ENCODE assay signal across 9 cellular contexts in the genomic region with DNA sequence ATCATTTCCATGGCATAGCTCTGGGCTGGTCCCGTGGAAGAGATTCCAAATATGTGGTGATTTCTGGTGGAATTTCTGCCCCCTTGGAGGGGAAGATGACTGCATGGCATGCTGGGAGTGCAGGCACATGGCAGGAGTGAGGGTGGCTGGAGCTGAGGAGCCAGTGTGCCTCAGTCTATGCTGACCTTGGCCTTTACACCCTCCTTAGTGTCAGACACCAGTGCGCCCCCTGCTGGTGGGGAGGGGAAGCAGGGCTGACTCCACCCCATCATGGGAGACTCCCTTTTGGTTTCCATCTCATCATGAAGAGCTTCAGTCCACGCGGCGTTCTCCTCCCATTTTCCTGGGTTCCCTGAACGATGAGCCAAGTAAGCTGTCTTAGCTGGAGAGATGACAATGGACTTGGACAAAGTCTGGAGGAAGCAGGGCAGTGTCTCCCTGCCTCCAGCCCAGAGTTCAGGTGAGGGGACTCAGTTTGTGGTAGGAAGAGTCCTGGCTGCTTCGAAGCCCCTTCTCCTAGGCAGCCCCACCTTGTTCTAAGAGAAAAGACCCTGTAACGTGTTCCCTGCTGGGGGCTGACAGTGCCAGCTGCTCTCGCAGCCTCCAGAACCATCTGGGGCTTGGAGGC. TPM values are rescaled to one million over a fixed set of nuclear protein-coding genes. Genes with fewer than 3 reads are reported as not detected.
DNase-seq lines count a peak whose midpoint lies in the region; ATAC-seq, FAIRE-seq and TF ChIP-seq lines count a peak whose summit lies in the region.
"Had no signal": no experiment of that assay in that cellular context is flagged by ENCODE, and none has a peak within 500 bp of the region (broad histone marks: within the 10 kb centered on the region; RNA-seq: fewer than 3 reads in every experiment).

No MANE protein-coding gene starts in this region.

- H3K36me3 ChIP-seq in cardiac muscle cell (peaks cover 21% of the 10 kb centered on the region), endothelial cell of umbilical vein (ENCODE audit: control insufficient read depth in 2 of 2, extremely low read depth in 1 of 2, insufficient read depth in 2 of 2, low read length in 2 of 2) (peaks cover 10 to 27% of the 10 kb centered on the region in 2 experiments)

- H4K20me1 ChIP-seq in endothelial cell of umbilical vein (replicated peaks; ENCODE audit: control insufficient read depth, extremely low read depth, insufficient read depth, low read length) = no peaks in the 10 kb centered on the region

- no peaks in the 10 kb centered on the region for H3K9me3 Mint-ChIP-seq in activated CD8-positive, alpha-beta T cell treated with anti-CD3 and anti-CD28 coated beads for 36 hours
- H3K9me3 Mint-ChIP-seq in progenitor cell of endocrine pancreas (ENCODE audit: low read depth) = no peaks in the 10 kb centered on the region

- H3K4me3 ChIP-seq in cardiac muscle cell = no peak overlapping the region
- H3K4me3 ChIP-seq in endothelial cell of umbilical vein (replicated peaks in 1 of 3; ENCODE audit: insufficient read depth in 1 of 3, low read depth in 1 of 3, low read length in 3 of 3) = no peak overlapping the region

- no peak for FAIRE-seq in endothelial cell of umbilical vein (lab: Jason Lieb, UNC)

- no peak overlapping the region for H3K9ac ChIP-seq in endothelial cell of umbilical vein (replicated peaks; ENCODE audit: extremely low read depth, insufficient read depth, low read length)

- intact Hi-C loops in cardiac septum (cut with DNase I) = no loop called here
- intact Hi-C loops in activated CD8-positive, alpha-beta T cell treated with anti-CD3 and anti-CD28 coated beads for 36 hours (cut with micrococcal nuclease) = no loop called here
- intact Hi-C loops in endothelial cell of umbilical vein (cut with micrococcal nuclease) = no loop called here

- BruUV-seq in endothelial cell of umbilical vein (replicated peaks; lab: Mats Ljungman, UMichigan) = no TSS peak

- H3K4me3 Mint-ChIP-seq in activated CD8-positive, alpha-beta T cell treated with anti-CD3 and anti-CD28 coated beads for 36 hours = no peak overlapping the region
- no peak overlapping the region for H3K4me3 Mint-ChIP-seq in progenitor cell of endocrine pancreas (ENCODE audit: low read depth)

- no peak overlapping the region for H3K27ac Mint-ChIP-seq in activated CD8-positive, alpha-beta T cell treated with anti-CD3 and anti-CD28 coated beads for 36 hours
- peak overlapping the region; percentile 31 for H3K27ac Mint-ChIP-seq in progenitor cell of endocrine pancreas

- TF ChIP-seq POLR2A in endothelial cell of umbilical vein (IDR thresholded peaks at IDR 0.05; ENCODE audit: low read depth, low read length) = no peak

- H2AFZ ChIP-seq in endothelial cell of umbilical vein (ENCODE audit: low read depth, low read length) = no peak overlapping the region

- H3K9me1 ChIP-seq in endothelial cell of umbilical vein (replicated peaks; ENCODE audit: control insufficient read depth, extremely low read depth, insufficient read depth, low read length) = no peaks in the 10 kb centered on the region

- no peak overlapping the region for H3K4me2 ChIP-seq in endothelial cell of umbilical vein (ENCODE audit: insufficient read depth, low read length)

- H3K4me1 ChIP-seq in cardiac muscle cell (ENCODE audit: low read depth) (no peaks in the 10 kb centered on the region), endothelial cell of umbilical vein (ENCODE audit: control insufficient read depth, extremely low read depth, insufficient read depth, low read length) (no peaks in the 10 kb centered on the region)

- TF ChIP-seq CTCF in cardiac muscle cell (IDR thresholded peaks at IDR 0.05; ENCODE audit: low read depth, low read length) (peak; percentile 75), endothelial cell of umbilical vein (IDR thresholded peaks at IDR 0.05; ENCODE audit: extremely low read depth in 1 of 2, insufficient read depth in 1 of 2, low read depth in 1 of 2, low read length in 2 of 2) (peak; percentile 72 to 92), progenitor cell of endocrine pancreas (IDR thresholded peaks at IDR 0.05; ENCODE audit: unreplicated experiment) (peak; percentile 71)
- peak; percentile 96 for TF ChIP-seq CTCF in activated CD8-positive, alpha-beta T cell treated with anti-CD3 and anti-CD28 coated beads for 36 hours (IDR thresholded peaks at IDR 0.05)

- ATAC-seq in activated CD8-positive, alpha-beta T cell treated with anti-CD3 and anti-CD28 coated beads for 36 hours = peak; percentile 96
- no peak for ATAC-seq in GM19328 (IDR thresholded peaks at IDR 0.05; ENCODE audit: unreplicated experiment)

- DNase-seq in cardiac muscle cell (ENCODE audit: low read depth in 1 of 2, low spot score in 1 of 2) (peak; percentile 38 to 44), cardiac septum (ENCODE audit: low spot score) (no peak), NCI-H146 (lab: John Stamatoyannopoulos, UW) (peak; percentile 30), endothelial cell of umbilical vein (ENCODE audit: low read depth, low spot score) (peak; percentile 22), progenitor cell of endocrine pancreas (ENCODE audit: low spot score, unreplicated experiment) (peak; percentile 35), mucosa of gallbladder (ENCODE audit: low spot score) (no peak)
- DNase-seq in activated CD8-positive, alpha-beta T cell treated with anti-CD3 and anti-CD28 coated beads for 36 hours = peak; percentile 84
- DNase-seq: left cardiac atrium had no signal

- H3K27ac ChIP-seq in cardiac muscle cell = no peak overlapping the region
- no peak overlapping the region for H3K27ac ChIP-seq in endothelial cell of umbilical vein (ENCODE audit: insufficient read depth, low read depth, low read length)

- no peaks in the 10 kb centered on the region for H3K79me2 ChIP-seq in endothelial cell of umbilical vein (ENCODE audit: control insufficient read depth, insufficient read depth, low read length)

- CTCF ChIA-PET in activated CD8-positive, alpha-beta T cell treated with anti-CD3 and anti-CD28 coated beads for 36 hours (lab: Charles Lee) = interaction anchor here (0.6 to 11.0 kb wide), 38 partner anchors 9 to 435 kb away, joined by 3 to 163 read pairs (median 4); a partner anchor contains a TSS
- CTCF ChIA-PET in endothelial cell of umbilical vein (lab: Charles Lee) = interaction anchor here (0.6 to 3.9 kb wide), 18 partner anchors 10 to 436 kb away, joined by 3 to 20 read pairs (median 4); a partner anchor contains a TSS

- no peaks in the 10 kb centered on the region for H3K27me3 Mint-ChIP-seq in activated CD8-positive, alpha-beta T cell treated with anti-CD3 and anti-CD28 coated beads for 36 hours
- peaks cover 11% of the 10 kb centered on the region for H3K27me3 Mint-ChIP-seq in progenitor cell of endocrine pancreas

- dilution Hi-C loops in endothelial cell of umbilical vein (cut with MboI; ENCODE audit: extremely low pct_ligation_motif_present, low sequenced_read_pairs) = no loop called here

- no peaks in the 10 kb centered on the region for H3K4me1 Mint-ChIP-seq in activated CD8-positive, alpha-beta T cell treated with anti-CD3 and anti-CD28 coated beads for 36 hours (ENCODE audit: low read depth)
- peaks cover 4% of the 10 kb centered on the region for H3K4me1 Mint-ChIP-seq in progenitor cell of endocrine pancreas (ENCODE audit: low read depth)

- H3K27me3 ChIP-seq in cardiac muscle cell (peaks cover 5% of the 10 kb centered on the region), endothelial cell of umbilical vein (ENCODE audit: control insufficient read depth in 2 of 2, insufficient read depth in 2 of 2, low read length in 2 of 2) (no peaks in the 10 kb centered on the region)

- POLR2A ChIA-PET in activated CD8-positive, alpha-beta T cell treated with anti-CD3 and anti-CD28 coated beads for 36 hours (lab: Charles Lee) = interaction anchor here (2.5 kb wide), 1 partner anchor 9 kb away, joined by 9 read pairs; no protein-coding TSS in a partner anchor
- POLR2A ChIA-PET in endothelial cell of umbilical vein (lab: Charles Lee) = no interaction called here

- H3K9me3 ChIP-seq in cardiac muscle cell (ENCODE audit: low read depth) (no peaks in the 10 kb centered on the region), endothelial cell of umbilical vein (replicated peaks; ENCODE audit: control insufficient read depth, insufficient read depth, low read length) (no peaks in the 10 kb centered on the region)

- peaks cover 21% of the 10 kb centered on the region for H3K36me3 Mint-ChIP-seq in activated CD8-positive, alpha-beta T cell treated with anti-CD3 and anti-CD28 coated beads for 36 hours (ENCODE audit: low read depth)
- H3K36me3 Mint-ChIP-seq in progenitor cell of endocrine pancreas (ENCODE audit: insufficient read depth) = peaks cover 34% of the 10 kb centered on the region

RNA-seq across cellular contexts. Expression of a gene that starts 10.3 kb away (rescaled TPM):
- 0.11 and 1.1 TPM in 2 replicates for total RNA-seq in cardiac muscle cell
- polyA plus RNA-seq in cardiac muscle cell = not detected in 2 replicates
- total RNA-seq in cardiac septum = 0.22 TPM
- not detected for total RNA-seq in activated CD8-positive, alpha-beta T cell treated with anti-CD3 and anti-CD28 coated beads for 36 hours
- not detected in 2 replicates for total RNA-seq in endothelial cell of umbilical vein
- not detected in 2 replicates for polyA plus RNA-seq in endothelial cell of umbilical vein
- polyA plus RNA-seq in endothelial cell of umbilical vein (2011; cell fraction: cytosol; rRNA removed) = not detected in 2 replicates
- not detected in 2 replicates for polyA plus RNA-seq in endothelial cell of umbilical vein (2011; cell fraction: nucleus; rRNA removed)
- not detected in 2 replicates for polyA plus RNA-seq in endothelial cell of umbilical vein (2012)
- not detected in 2 replicates for polyA minus RNA-seq in endothelial cell of umbilical vein
- polyA minus RNA-seq in endothelial cell of umbilical vein (2011; cell fraction: cytosol; rRNA and poly(A)+ RNA removed) = not detected
- not detected in 2 replicates for polyA minus RNA-seq in endothelial cell of umbilical vein (2011; cell fraction: nucleus; rRNA and poly(A)+ RNA removed)
- total RNA-seq in progenitor cell of endocrine pancreas = 2.8 and 3.7 TPM in 2 replicates
- not detected for total RNA-seq in mucosa of gallbladder
- total RNA-seq: left cardiac atrium had no signal

RNA-seq across cellular contexts. Expression of a gene that starts 25.7 kb away (rescaled TPM):
- 70.9 and 78.3 TPM in 2 replicates for total RNA-seq in cardiac muscle cell
- polyA plus RNA-seq in cardiac muscle cell = 40.2 and 57.8 TPM in 2 replicates
- total RNA-seq in cardiac septum = 23.8 TPM
- 10 to 100 TPM; 24.6 to 24.8 TPM for total RNA-seq in activated CD8-positive, alpha-beta T cell treated with anti-CD3 and anti-CD28 coated beads for 36 hours
- 38.9 and 42.1 TPM in 2 replicates for total RNA-seq in endothelial cell of umbilical vein
- 26.2 and 26.9 TPM in 2 replicates for polyA plus RNA-seq in endothelial cell of umbilical vein
- polyA plus RNA-seq in endothelial cell of umbilical vein (2011; cell fraction: cytosol; rRNA removed) = 25.8 and 26.3 TPM in 2 replicates
- 141 and 160 TPM in 2 replicates for polyA plus RNA-seq in endothelial cell of umbilical vein (2011; cell fraction: nucleus; rRNA removed)
- polyA plus RNA-seq in endothelial cell of umbilical vein (2012) = 23.4 and 26.1 TPM in 2 replicates
- polyA minus RNA-seq in endothelial cell of umbilical vein = 65.0 and 69.7 TPM in 2 replicates
- polyA minus RNA-seq in endothelial cell of umbilical vein (2011; cell fraction: cytosol; rRNA and poly(A)+ RNA removed) = 21.3 TPM
- polyA minus RNA-seq in endothelial cell of umbilical vein (2011; cell fraction: nucleus; rRNA and poly(A)+ RNA removed) = 55.6 and 66.4 TPM in 2 replicates
- total RNA-seq in progenitor cell of endocrine pancreas = 79.1 and 86.4 TPM in 2 replicates
- total RNA-seq in mucosa of gallbladder = 39.4 TPM

RNA-seq across cellular contexts. Expression of a gene that starts 52.1 kb away (rescaled TPM):
- 0.09 TPM in 1 of 2 replicates, not detected in the other for total RNA-seq in cardiac muscle cell
- polyA plus RNA-seq in cardiac muscle cell = not detected in 2 replicates
- total RNA-seq in cardiac septum = not detected
- not detected for total RNA-seq in activated CD8-positive, alpha-beta T cell treated with anti-CD3 and anti-CD28 coated beads for 36 hours
- not detected in 2 replicates for total RNA-seq in endothelial cell of umbilical vein
- not detected in 2 replicates for polyA plus RNA-seq in endothelial cell of umbilical vein
- not detected in 2 replicates for polyA plus RNA-seq in endothelial cell of umbilical vein (2011; cell fraction: cytosol; rRNA removed)
- not detected in 2 replicates for polyA plus RNA-seq in endothelial cell of umbilical vein (2011; cell fraction: nucleus; rRNA removed)
- not detected in 2 replicates for polyA plus RNA-seq in endothelial cell of umbilical vein (2012)
- polyA minus RNA-seq in endothelial cell of umbilical vein = not detected in 2 replicates
- not detected for polyA minus RNA-seq in endothelial cell of umbilical vein (2011; cell fraction: cytosol; rRNA and poly(A)+ RNA removed)
- polyA minus RNA-seq in endothelial cell of umbilical vein (2011; cell fraction: nucleus; rRNA and poly(A)+ RNA removed) = not detected in 2 replicates
- 0.20 TPM in 1 of 2 replicates, not detected in the other for total RNA-seq in progenitor cell of endocrine pancreas
- total RNA-seq in mucosa of gallbladder = not detected
- total RNA-seq: left cardiac atrium had no signal

Comparison
In these comparisons a context has a peak if more than half of its experiments do, and no peak if none do; other contexts are left out.
1. DNase-seq: peak in cardiac muscle cell (2 of 2), NCI-H146 (single experiment), activated CD8-positive, alpha-beta T cell treated with anti-CD3 and anti-CD28 coated beads for 36 hours (single experiment), endothelial cell of umbilical vein (single experiment) and progenitor cell of endocrine pancreas (single experiment); none in cardiac septum (single experiment) and mucosa of gallbladder (single experiment).
2. Peak in every context shown above with its lines, with median percentiles within 50 percentile points of each other: CTCF ChIP-seq.